ENCODE assay signal across 11 cellular contexts in the genomic region with DNA sequence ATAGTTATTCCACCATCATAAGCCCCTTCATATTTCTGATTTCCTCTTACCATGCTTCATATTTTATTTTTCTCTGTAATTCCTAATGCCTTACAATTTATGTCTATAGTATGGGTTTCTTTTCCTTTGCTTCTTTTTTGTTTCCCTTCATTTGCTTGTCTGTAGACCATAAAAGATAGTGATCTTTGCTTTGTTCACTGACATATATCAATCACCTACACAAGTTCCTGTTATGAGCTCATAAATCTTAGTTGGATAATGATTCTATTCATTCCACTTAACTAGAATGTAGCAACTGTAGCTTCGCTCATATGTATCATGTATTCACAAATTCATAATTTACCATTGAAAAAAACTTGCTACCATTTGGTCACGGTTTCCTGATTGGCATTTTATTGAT.
"Had no signal": no experiment of that assay in that cellular context is flagged by ENCODE, and none has a peak within 500 bp of the region (broad histone marks: within the 10 kb centered on the region; RNA-seq: fewer than 3 reads in every experiment).

No MANE protein-coding gene starts in this region.

- H3K4me1 ChIP-seq: HAP-1 had no signal

- H3K9ac ChIP-seq: GM23248 had no signal

- H3K36me3 ChIP-seq: HAP-1 had no signal

- H3K9me3 ChIP-seq: HAP-1 had no signal

- DNase-seq: GM23248, GOT3, H7, H9, HCEC 1CT, HFFc6 had no signal

- FAIRE-seq: H1, H54 had no signal

- H2AFZ ChIP-seq: GM23248, GM23338 had no signal

- ATAC-seq: GM23338, HCT116 had no signal

- H3K4me3 ChIP-seq: GM23248, GM23338, HAP-1 had no signal

- H3K27ac ChIP-seq: GM23248 had no signal

- H3K4me2 ChIP-seq: GM23338 had no signal
